2 cellular contexts compared by ENCODE assay signal in genomic region chr6:132714160-132714559, GRCh38.
TF ChIP-seq lines count a peak whose summit lies in the region.

No MANE protein-coding gene starts in this region.

TF ChIP-seq in liver, 16 proteins besides CTCF, POLR2A, EP300 and RAD21:
- TF ChIP-seq EGR1 (IDR thresholded peaks at IDR 0.05; ENCODE audit: low read depth in 2 of 2) (peak in 1 of 2 donors; percentile 9), ATF3 (IDR thresholded peaks at IDR 0.05) (peak; percentile 1), RXRA (IDR thresholded peaks at IDR 0.05) (peak; percentile 0 to 19), JUND (IDR thresholded peaks at IDR 0.05) (peak in 1 of 2 donors; percentile 6), NR2F2 (IDR thresholded peaks at IDR 0.05) (no peak)

TF ChIP-seq in HepG2, 621 proteins besides CTCF, POLR2A, EP300 and RAD21:
- TF ChIP-seq RFX1 (IDR thresholded peaks at IDR 0.05) (no peak), KDM1A (CRISPR knock-in tag; IDR thresholded peaks at IDR 0.05) (no peak), PRDM4 (CRISPR knock-in tag; IDR thresholded peaks at IDR 0.05; ENCODE audit: borderline replicate concordance) (no peak), SRSF4 (IDR thresholded peaks at IDR 0.05; ENCODE audit: low read depth, low read length, poor library complexity, severe bottlenecking) (no peak), HDAC2 (CRISPR knock-in tag; IDR thresholded peaks at IDR 0.05) (no peak), ZSCAN9 (CRISPR knock-in tag; IDR thresholded peaks at IDR 0.05; ENCODE audit: borderline replicate concordance) (no peak), ZNF597 (CRISPR knock-in tag; IDR thresholded peaks at IDR 0.05) (no peak), ZNF574 (CRISPR knock-in tag; IDR thresholded peaks at IDR 0.05) (no peak), SALL1 (CRISPR knock-in tag; IDR thresholded peaks at IDR 0.05) (no peak), ZNF224 (CRISPR knock-in tag; IDR thresholded peaks at IDR 0.05) (no peak), ZNF569 (CRISPR knock-in tag; IDR thresholded peaks at IDR 0.05; ENCODE audit: borderline replicate concordance) (no peak), HNRNPK (IDR thresholded peaks at IDR 0.05; ENCODE audit: low read depth, low read length, poor library complexity, severe bottlenecking) (no peak)
- TF ChIP-seq, protein P1, sequence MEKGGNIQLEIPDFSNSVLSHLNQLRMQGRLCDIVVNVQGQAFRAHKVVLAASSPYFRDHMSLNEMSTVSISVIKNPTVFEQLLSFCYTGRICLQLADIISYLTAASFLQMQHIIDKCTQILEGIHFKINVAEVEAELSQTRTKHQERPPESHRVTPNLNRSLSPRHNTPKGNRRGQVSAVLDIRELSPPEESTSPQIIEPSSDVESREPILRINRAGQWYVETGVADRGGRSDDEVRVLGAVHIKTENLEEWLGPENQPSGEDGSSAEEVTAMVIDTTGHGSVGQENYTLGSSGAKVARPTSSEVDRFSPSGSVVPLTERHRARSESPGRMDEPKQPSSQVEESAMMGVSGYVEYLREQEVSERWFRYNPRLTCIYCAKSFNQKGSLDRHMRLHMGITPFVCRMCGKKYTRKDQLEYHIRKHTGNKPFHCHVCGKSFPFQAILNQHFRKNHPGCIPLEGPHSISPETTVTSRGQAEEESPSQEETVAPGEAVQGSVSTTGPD (CRISPR knock-in tag; IDR thresholded peaks at IDR 0.05), result no peak
